12 cellular contexts compared by ENCODE assay signal in the genomic region with DNA sequence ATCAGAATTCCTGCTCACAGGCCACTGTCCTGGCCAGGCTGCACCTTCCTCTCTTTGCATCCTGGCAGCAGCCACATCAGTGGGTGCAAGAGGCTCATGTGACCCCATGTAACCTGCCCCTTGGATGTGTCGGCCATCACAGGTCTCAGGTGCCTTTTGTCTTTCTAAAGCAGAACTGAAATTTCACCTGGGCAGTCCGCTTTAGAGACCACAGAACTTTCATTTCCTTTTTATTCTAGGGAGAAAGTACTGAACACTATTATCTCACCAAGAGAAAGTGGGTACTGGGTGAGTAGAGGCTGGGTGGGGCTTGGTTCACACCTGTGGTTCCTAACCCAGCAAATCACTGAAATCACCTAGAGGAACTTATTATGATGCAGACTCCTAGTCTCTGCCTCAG. TPM values are rescaled to one million over a fixed set of nuclear protein-coding genes. Genes with fewer than 3 reads are reported as not detected.
DNase-seq lines count a peak whose midpoint lies in the region; ATAC-seq and TF ChIP-seq lines count a peak whose summit lies in the region.
"Had no signal": no experiment of that assay in that cellular context is flagged by ENCODE, and none has a peak within 500 bp of the region (broad histone marks: within the 10 kb centered on the region; RNA-seq: fewer than 3 reads in every experiment).

No MANE protein-coding gene starts in this region.

- peaks cover 10% of the 10 kb centered on the region for H3K9me3 Mint-ChIP-seq in Caco-2 (ENCODE audit: unreplicated experiment)

- CTCF ChIA-PET in Caco-2 (lab: Charles Lee), result no interaction called here

- no peaks in the 10 kb centered on the region for H3K4me1 Mint-ChIP-seq in Caco-2 (ENCODE audit: low read depth, unreplicated experiment)

- H3K9me3 ChIP-seq in mucosa of descending colon (no peaks in the 10 kb centered on the region), body of pancreas (no peaks in the 10 kb centered on the region), Caco-2 (no peaks in the 10 kb centered on the region)
- H3K9me3 ChIP-seq: adrenal gland, esophagus squamous epithelium, lower lobe of right lung had no signal

- peak; percentile 99 for ATAC-seq in GM18907 (IDR thresholded peaks at IDR 0.05; ENCODE audit: unreplicated experiment)
- peak; percentile 98 for ATAC-seq in GM21717 (IDR thresholded peaks at IDR 0.05; ENCODE audit: unreplicated experiment)
- ATAC-seq in HG03354 (IDR thresholded peaks at IDR 0.05; ENCODE audit: poor library complexity, severe bottlenecking, unreplicated experiment), result peak; percentile 100
- peak; percentile 67 for ATAC-seq in mucosa of descending colon
- ATAC-seq in body of pancreas, result no peak

- H3K27me3 ChIP-seq in body of pancreas, result no peaks in the 10 kb centered on the region
- no peaks in the 10 kb centered on the region for H3K27me3 ChIP-seq in Caco-2 (replicated peaks; ENCODE audit: control insufficient read depth, insufficient read depth, low read length)
- H3K27me3 ChIP-seq: adrenal gland, esophagus squamous epithelium had no signal

- H3K4me3 ChIP-seq in mucosa of descending colon (no peak overlapping the region), body of pancreas (no peak overlapping the region), Caco-2 (ENCODE audit: low read depth, low read length) (no peak overlapping the region)
- H3K4me3 ChIP-seq: adrenal gland, esophagus squamous epithelium, lower lobe of right lung had no signal

- no peak overlapping the region for H3K4me3 Mint-ChIP-seq in Caco-2 (ENCODE audit: unreplicated experiment)

- 84 to 90% methylated on average over 2 of the region's 2 CpGs for WGBS in body of pancreas, 2 donors

- no peaks in the 10 kb centered on the region for H3K4me1 ChIP-seq in mucosa of descending colon (ENCODE audit: low read depth)
- H3K4me1 ChIP-seq in body of pancreas, result no peaks in the 10 kb centered on the region
- no peaks in the 10 kb centered on the region for H3K4me1 ChIP-seq in Caco-2
- H3K4me1 ChIP-seq: adrenal gland, esophagus squamous epithelium, lower lobe of right lung had no signal

- no peak overlapping the region for H3K27ac ChIP-seq in body of pancreas
- H3K27ac ChIP-seq: adrenal gland, esophagus squamous epithelium, lower lobe of right lung, WERI-Rb-1 had no signal

- no peaks in the 10 kb centered on the region for H3K27me3 Mint-ChIP-seq in Caco-2 (ENCODE audit: insufficient read depth, unreplicated experiment)

- intact Hi-C loops in mucosa of descending colon (cut with DNase I, micrococcal nuclease) (no loop called here), body of pancreas (cut with DNase I) (no loop called here), Caco-2 (cut with micrococcal nuclease; ENCODE audit: unreplicated experiment) (no loop called here)

- H3K27ac Mint-ChIP-seq in Caco-2 (ENCODE audit: unreplicated experiment), result no peak overlapping the region

- no TSS peak for BruUV-seq in Caco-2 (replicated peaks; lab: Mats Ljungman, UMichigan)

- no peaks in the 10 kb centered on the region for H3K36me3 Mint-ChIP-seq in Caco-2 (ENCODE audit: insufficient read depth, unreplicated experiment)

- H3K36me3 ChIP-seq in mucosa of descending colon (ENCODE audit: low read depth) (no peaks in the 10 kb centered on the region), body of pancreas (replicated peaks in 1 of 2; ENCODE audit: insufficient read depth in 1 of 2, low read depth in 2 of 2) (no peaks in the 10 kb centered on the region), Caco-2 (ENCODE audit: control insufficient read depth, insufficient read depth, low read length) (no peaks in the 10 kb centered on the region)
- H3K36me3 ChIP-seq: adrenal gland, esophagus squamous epithelium, lower lobe of right lung, WERI-Rb-1 had no signal

- no peak for TF ChIP-seq CTCF in mucosa of descending colon (IDR thresholded peaks at IDR 0.05)
- TF ChIP-seq CTCF in body of pancreas (IDR thresholded peaks at IDR 0.05), result no peak
- no peak for TF ChIP-seq CTCF in Caco-2 (IDR thresholded peaks at IDR 0.05; ENCODE audit: insufficient read depth in 1 of 2, low read depth in 1 of 2, low read length in 1 of 2, severe bottlenecking in 1 of 2, unreplicated experiment in 1 of 2)

- no peak for TF ChIP-seq POLR2A in body of pancreas (IDR thresholded peaks at IDR 0.05)

- no peak for DNase-seq in mucosa of descending colon
- no peak for DNase-seq in body of pancreas
- DNase-seq in Caco-2, result no peak
- no peak for DNase-seq in HUDEP-2 (lab: John Stamatoyannopoulos, UW; ENCODE audit: unreplicated experiment in 76 of 76)
- DNase-seq in NCI-H1048 (lab: John Stamatoyannopoulos, UW), result no peak
- DNase-seq: adrenal gland, esophagus squamous epithelium, lower lobe of right lung, WERI-Rb-1 had no signal

- POLR2A ChIA-PET in Caco-2 (lab: Charles Lee), result no interaction called here

RNA-seq across cellular contexts. Expression of gene NUP160, which starts 51.7 kb away (rescaled TPM):
- total RNA-seq in mucosa of descending colon (10 to 100 TPM; 24.3 to 28.4 (median 28.2) TPM), body of pancreas (10 to 100 TPM; 13.8 to 15.3 TPM), Caco-2 (2022) (72.9 and 74.7 TPM in 2 replicates)
